25 cellular contexts compared by ENCODE assay signal in the genomic region with DNA sequence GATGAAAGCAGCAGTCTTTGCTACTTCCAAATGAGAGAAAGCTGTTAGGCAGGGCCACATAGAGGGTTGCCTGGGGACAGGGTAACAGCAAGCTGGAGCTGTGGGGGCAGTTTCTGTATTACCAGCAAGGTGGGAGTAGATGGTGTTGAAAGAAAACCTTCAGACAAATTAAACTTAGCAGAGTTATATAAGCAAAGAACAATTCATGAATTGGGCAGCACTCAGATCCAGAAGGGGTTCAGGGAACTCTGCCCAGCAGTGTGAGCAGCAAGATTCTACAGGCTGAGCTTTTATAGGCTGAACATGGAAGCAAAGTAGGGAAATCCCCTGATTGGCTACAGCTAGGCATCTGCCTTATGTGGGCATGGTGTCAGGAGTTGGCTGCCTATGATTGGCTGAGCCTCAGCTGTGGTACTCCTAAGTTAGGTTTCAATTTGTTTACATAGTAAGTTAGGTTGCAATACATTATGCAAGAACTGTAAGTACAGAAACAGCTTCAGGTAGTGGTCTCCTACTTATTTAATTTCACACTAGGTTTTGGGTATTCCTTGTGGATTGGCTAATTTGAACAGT.
A peak's percentile ranks its signal among the peaks of the same experiment; 100 is the strongest.
DNase-seq lines count a peak whose midpoint lies in the region; ATAC-seq, FAIRE-seq and TF ChIP-seq lines count a peak whose summit lies in the region.
"Had no signal": no experiment of that assay in that cellular context is flagged by ENCODE, and none has a peak within 500 bp of the region (broad histone marks: within the 10 kb centered on the region; RNA-seq: fewer than 3 reads in every experiment).

No MANE protein-coding gene starts in this region.

- no peak overlapping the region for H3K4me2 ChIP-seq in PC-3 (ENCODE audit: low read length)

- CTCF ChIA-PET in PC-3 (lab: Charles Lee), result no interaction called here

- H3K4me3 ChIP-seq in PC-3 (ENCODE audit: low read length) (no peak overlapping the region), fibroblast of mammary gland (ENCODE audit: control insufficient read depth, low read depth, low read length) (no peak overlapping the region)
- H3K4me3 ChIP-seq: HAP-1 had no signal

- intact Hi-C loops in PC-3 (cut with micrococcal nuclease), result no loop called here

- H3K27ac ChIP-seq in PC-3 (ENCODE audit: low read length), result no peak overlapping the region
- H3K27ac ChIP-seq: 22Rv1, C4-2B had no signal

- no peak for ATAC-seq in PC-3
- ATAC-seq: CD8-positive, alpha-beta T cell; Panc1 had no signal

- H3F3A ChIP-seq in PC-3 (ENCODE audit: low read length, unreplicated experiment), result no peaks in the 10 kb centered on the region

- FAIRE-seq in HTR-8/SVneo (lab: Jason Lieb, UNC), result no peak
- FAIRE-seq: GM18507 had no signal

- no peaks in the 10 kb centered on the region for H3K9me2 ChIP-seq in PC-3 (replicated peaks; ENCODE audit: low read length)

- H3K36me3 ChIP-seq in PC-3 (ENCODE audit: low read depth, low read length), result no peaks in the 10 kb centered on the region
- H3K36me3 ChIP-seq: HAP-1 had no signal

- no peaks in the 10 kb centered on the region for H3K79me2 ChIP-seq in PC-3 (ENCODE audit: low read length)

- no peaks in the 10 kb centered on the region for H3K27me3 ChIP-seq in PC-3 (ENCODE audit: low read length)

- no peak for TF ChIP-seq CTCF in PC-3 (conservative IDR thresholded peaks at IDR 0.05; ENCODE audit: low read depth, low read length)
- TF ChIP-seq CTCF in fibroblast of mammary gland (conservative IDR thresholded peaks at IDR 0.05; ENCODE audit: control insufficient read depth, insufficient read depth, low read depth, low read length), result no peak

- POLR2A ChIA-PET in PC-3 (lab: Charles Lee; ENCODE audit: unreplicated experiment), result no interaction called here

- peaks cover 8% of the 10 kb centered on the region; the same call in 1 of the 2 replicates for H3K4me1 ChIP-seq in PC-3 (ENCODE audit: insufficient read depth, low read length)
- H3K4me1 ChIP-seq: Caco-2, HAP-1 had no signal

- H3K9ac ChIP-seq in PC-3 (ENCODE audit: low read length), result no peak overlapping the region

- H3K9me3 ChIP-seq in PC-3 (ENCODE audit: low read length), result no peaks in the 10 kb centered on the region
- H3K9me3 ChIP-seq: HAP-1 had no signal

- H4K20me1 ChIP-seq in PC-3 (ENCODE audit: low read length), result no peaks in the 10 kb centered on the region

- DNase-seq in DMS53 (lab: John Stamatoyannopoulos, UW) (peak; percentile 14), DMS53 treated with DMSO at 0.1 percent for 48 hours (lab: John Stamatoyannopoulos, UW; ENCODE audit: unreplicated experiment) (no peak), HuH-7 (ENCODE audit: low spot score) (peak; percentile 32), PC-3 (peak; percentile 14), fibroblast of mammary gland (ENCODE audit: low read depth) (peak; percentile 25), NCI-H1417 (lab: John Stamatoyannopoulos, UW) (no peak), HTR-8/SVneo (ENCODE audit: insufficient read length, low spot score) (no peak)
- DNase-seq in activated CD4-positive, alpha-beta T cell treated with anti-CD3 and anti-CD28 coated beads, Interleukin-2, amount 50 U/mL, for 4 hours, result no peak
- DNase-seq: Caco-2; CD8-positive, alpha-beta T cell; DMS79 treated with DMSO at 0.1 percent for 48 hours; GOT3; KBM-7; NCI-H1105 treated with DMSO at 0.1 percent for 48 hours; NCI-H2029; NCI-H446; NCI-H524 treated with DMSO at 0.1 percent for 48 hours; NCI-H82; NK-92 treated with Interleukin-12 subunit alpha and Interleukin-12 subunit beta, amount 100 ng/mL, for 24 hours; SHP77 treated with DMSO at 0.1 percent for 48 hours had no signal

- BruUV-seq in PC-3 (replicated peaks; lab: Mats Ljungman, UMichigan), result no TSS peak

- no peak overlapping the region for H2AFZ ChIP-seq in PC-3 (ENCODE audit: low read length)

Comparison
In these comparisons a context has a peak if more than half of its experiments do, and no peak if none do; other contexts are left out.
1. DNase-seq: peak in DMS53 (single experiment), HuH-7 (single experiment), PC-3 (single experiment) and fibroblast of mammary gland (single experiment); none in DMS53 treated with DMSO at 0.1 percent for 48 hours (single experiment), activated CD4-positive, alpha-beta T cell treated with anti-CD3 and anti-CD28 coated beads, Interleukin-2, amount 50 U/mL, for 4 hours (0 of 2), NCI-H1417 (0 of 3) and HTR-8/SVneo (single experiment).